Comparison of ENCODE assay signal across 8 cellular contexts in genomic region chr19:17419154-17419490, GRCh38. TPM values are rescaled to one million over a fixed set of nuclear protein-coding genes. Genes with fewer than 3 reads are reported as not detected.
DNase-seq lines count a peak whose midpoint lies in the region; ATAC-seq lines count a peak whose summit lies in the region.

No MANE protein-coding gene starts in this region.

- DNase-seq in AG20443 (ENCODE audit: low spot score) (peak; percentile 3), caudate nucleus (lab: John Stamatoyannopoulos, UW) (no peak), ureter (ENCODE audit: low spot score) (no peak), ecto neural progenitor cell (ENCODE audit: low spot score) (no peak), nucleus accumbens (lab: John Stamatoyannopoulos, UW) (no peak)

- H3K27ac ChIP-seq in KOPT-K1 (ENCODE audit: low read depth, low read length, poor library complexity, severe bottlenecking), result peak overlapping the region; percentile 81
- peak overlapping the region; percentile 89 for H3K27ac ChIP-seq in caudate nucleus (ENCODE audit: low read depth, low read length)
- H3K27ac ChIP-seq in muscle layer of duodenum (ENCODE audit: low read length), result peak overlapping the region; percentile 72

- no peaks in the 10 kb centered on the region for H3K9me3 ChIP-seq in KOPT-K1 (ENCODE audit: insufficient read depth, low read length, poor library complexity, severe bottlenecking)
- H3K9me3 ChIP-seq in muscle layer of duodenum (ENCODE audit: control insufficient read depth in 1 of 2, low read length in 2 of 2), result no peaks in the 10 kb centered on the region

- no peak for ATAC-seq in GM21367 (IDR thresholded peaks at IDR 0.05; ENCODE audit: unreplicated experiment)

- peak overlapping the region; percentile 73 to 83 for H3K4me3 ChIP-seq in muscle layer of duodenum (ENCODE audit: low read depth in 1 of 2, low read length in 2 of 2)

- no peaks in the 10 kb centered on the region for H3K27me3 ChIP-seq in muscle layer of duodenum (ENCODE audit: low read depth, low read length)

- H3K4me1 ChIP-seq in muscle layer of duodenum (ENCODE audit: control insufficient read depth in 1 of 2, insufficient read depth in 2 of 2, low read length in 2 of 2), result peaks cover 6 to 12% of the 10 kb centered on the region in 2 donors

- H3K36me3 ChIP-seq in KOPT-K1 (ENCODE audit: insufficient read depth, low read length), result peaks cover 7% of the 10 kb centered on the region; the same call in 1 of the 2 replicates
- peaks cover 0 to 3% of the 10 kb centered on the region in 2 donors for H3K36me3 ChIP-seq in muscle layer of duodenum (ENCODE audit: control insufficient read depth in 1 of 2, insufficient read depth in 2 of 2, low read length in 2 of 2)

RNA-seq across cellular contexts. Expression of gene MVB12A, which starts 0.7 kb away (rescaled TPM):
- 33.0 TPM for total RNA-seq in ureter

RNA-seq across cellular contexts. Expression of gene BST2, which starts 13.7 kb away (rescaled TPM):
- total RNA-seq in ureter, result 45.8 TPM

RNA-seq across cellular contexts. Expression of gene CCDC194, which starts 25.1 kb away (rescaled TPM):
- total RNA-seq in ureter, result 0.86 TPM

RNA-seq across cellular contexts. Expression of gene TMEM221, which starts 29.3 kb away (rescaled TPM):
- total RNA-seq in ureter, result 0.31 TPM

RNA-seq across cellular contexts. Expression of gene NXNL1, which starts 41.6 kb away (rescaled TPM):
- not detected for total RNA-seq in ureter
